In genomic region chr15:30904812-30905211, GRCh38 we compare ENCODE assay signal across 11 cellular contexts. TPM values are rescaled to one million over a fixed set of nuclear protein-coding genes. Genes with fewer than 3 reads are reported as not detected.
DNase-seq lines count a peak whose midpoint lies in the region; ATAC-seq and TF ChIP-seq lines count a peak whose summit lies in the region.
"Had no signal": no experiment of that assay in that cellular context is flagged by ENCODE, and none has a peak within 500 bp of the region (broad histone marks: within the 10 kb centered on the region; RNA-seq: fewer than 3 reads in every experiment).

No MANE protein-coding gene starts in this region.

- H3K27ac Mint-ChIP-seq in osteocyte (ENCODE audit: unreplicated experiment): no peak overlapping the region

- H3K9ac ChIP-seq in DND-41 (ENCODE audit: low read depth, low read length) (peak overlapping the region; percentile 74; the same call in 1 of the 2 replicates), KMS-11 (no peak overlapping the region)

- in situ Hi-C loops in G401 (cut with HindIII; ENCODE audit: low sequenced_read_pairs): no loop called here

- TF ChIP-seq CTCF in DND-41 (IDR thresholded peaks at IDR 0.05; ENCODE audit: borderline replicate concordance, extremely low read depth, low read length, poor library complexity, severe bottlenecking): no peak
- TF ChIP-seq CTCF in KMS-11 (conservative IDR thresholded peaks at IDR 0.05; ENCODE audit: low read depth, low read length): no peak
- TF ChIP-seq CTCF in dorsolateral prefrontal cortex (IDR thresholded peaks at IDR 0.05 in 54 of 56, conservative IDR thresholded peaks at IDR 0.05 in 2 of 56; ENCODE audit: low read depth in 1 of 56, partially characterized antibody in 56 of 56): no peak
- TF ChIP-seq CTCF in osteocyte (IDR thresholded peaks at IDR 0.05): no peak

- H3K4me3 ChIP-seq in DND-41 (ENCODE audit: low read depth in 1 of 2, low read length in 2 of 2): peak overlapping the region in 1 of 2 experiments; percentile 68; a peak in 1 of 4 replicates
- H3K4me3 ChIP-seq in KMS-11 (IDR thresholded peaks at IDR 0.05; ENCODE audit: insufficient read depth, low read depth, low read length): no peak overlapping the region
- H3K4me3 ChIP-seq in dorsolateral prefrontal cortex: peak overlapping the region in 49 of 59 donors; percentile 51 to 98 (median 86)

- no peaks in the 10 kb centered on the region for H4K20me1 ChIP-seq in DND-41 (ENCODE audit: insufficient read depth, low read length)
- H4K20me1 ChIP-seq in KMS-11 (ENCODE audit: insufficient read depth): no peaks in the 10 kb centered on the region

- no peak for ATAC-seq in DND-41 (ENCODE audit: insufficient read depth, low read depth)

- peaks cover 18% of the 10 kb centered on the region for H3K4me1 Mint-ChIP-seq in osteocyte (ENCODE audit: unreplicated experiment)

- H3K36me3 Mint-ChIP-seq in osteocyte (ENCODE audit: unreplicated experiment): peaks cover 22% of the 10 kb centered on the region

- H3K4me3 Mint-ChIP-seq in osteocyte (ENCODE audit: unreplicated experiment): peak overlapping the region; percentile 94

- peak overlapping the region; percentile 94 for H3K4me2 ChIP-seq in DND-41 (ENCODE audit: insufficient read depth, low read length)
- H3K4me2 ChIP-seq in KMS-11: peak overlapping the region; percentile 80

- H3K79me2 ChIP-seq in DND-41 (ENCODE audit: insufficient read depth, low read length): peaks cover 19% of the 10 kb centered on the region
- H3K79me2 ChIP-seq in KMS-11 (ENCODE audit: insufficient read depth, low read depth): no peaks in the 10 kb centered on the region

- no peaks in the 10 kb centered on the region for H3K27me3 Mint-ChIP-seq in osteocyte (ENCODE audit: unreplicated experiment)

- peaks cover 39% of the 10 kb centered on the region for H3K4me1 ChIP-seq in DND-41 (ENCODE audit: insufficient read depth, low read length)
- H3K4me1 ChIP-seq in KMS-11 (ENCODE audit: low read depth, poor library complexity, severe bottlenecking): peaks cover 12% of the 10 kb centered on the region

- no peaks in the 10 kb centered on the region for H3K27me3 ChIP-seq in DND-41 (ENCODE audit: insufficient read depth, low read length, poor library complexity)
- no peaks in the 10 kb centered on the region for H3K27me3 ChIP-seq in KMS-11 (ENCODE audit: insufficient read depth, low read depth)
- H3K27me3 ChIP-seq in dorsolateral prefrontal cortex: no peaks in the 10 kb centered on the region
- H3K27me3 ChIP-seq: neutrophil had no signal

- H3K27ac ChIP-seq in DND-41 (ENCODE audit: low read length) (no peak overlapping the region), KMS-11 (no peak overlapping the region), dorsolateral prefrontal cortex (peak overlapping the region in 17 of 59 donors; percentile 3 to 95 (median 90))
- H3K27ac ChIP-seq: neutrophil had no signal

- H3K36me3 ChIP-seq in DND-41 (ENCODE audit: insufficient read depth, low read length) (peaks cover 49% of the 10 kb centered on the region), KMS-11 (ENCODE audit: insufficient read depth) (0 out of 2 replicates have a peak, but pooled peaks cover 3% of the 10 kb centered on the region)

- no peaks in the 10 kb centered on the region for H3K9me3 ChIP-seq in DND-41 (ENCODE audit: insufficient read depth, low read length, severe bottlenecking)
- H3K9me3 ChIP-seq: neutrophil had no signal

- H3K9me3 Mint-ChIP-seq in osteocyte (ENCODE audit: unreplicated experiment): no peaks in the 10 kb centered on the region

- no peak for DNase-seq in DND-41
- no peak for DNase-seq in dorsolateral prefrontal cortex
- peak; percentile 2 for DNase-seq in osteocyte (ENCODE audit: extremely low spot score, unreplicated experiment)
- no peak for DNase-seq in NCI-H2227 treated with DMSO at 0.1 percent for 48 hours (lab: John Stamatoyannopoulos, UW)
- no peak for DNase-seq in G401 (ENCODE audit: low spot score)
- no peak for DNase-seq in GM19240 (ENCODE audit: insufficient read length, low spot score)
- no peak for DNase-seq in stimulated activated CD4-positive, alpha-beta T cell treated with anti-CD3 and anti-CD28 coated beads, Interleukin-1b, Interleukin-23, amount 100 ng/mL, for 48 hours
- DNase-seq: activated CD4-positive, CD25-positive, alpha-beta regulatory T cell; NK-92 treated with Interleukin-12 subunit alpha and Interleukin-12 subunit beta, amount 100 ng/mL, for 24 hours had no signal

- intact Hi-C loops in dorsolateral prefrontal cortex (cut with DNase I): loop anchor here (2.0 to 5.0 kb wide), 3 partner anchors 16 to 222 kb away; partner anchors contain the start of gene MTMR10 (in 2 of the 2)

- no peak overlapping the region for H2AFZ ChIP-seq in DND-41 (ENCODE audit: low read depth, low read length)
- no peak overlapping the region for H2AFZ ChIP-seq in KMS-11 (ENCODE audit: low read depth)

RNA-seq across cellular contexts. Expression of gene FAN1, which starts 1.1 kb away (rescaled TPM):
- total RNA-seq in dorsolateral prefrontal cortex (10 to 100 TPM; 30.1 to 55.7 (median 39.8) TPM), osteocyte (21.5 and 24.1 TPM in 2 replicates)
- 13.6 and 17.6 TPM in 2 replicates for total RNA-seq in G401 (2014; rRNA removed; shearing (Covaris generic))
